In the genomic region with DNA sequence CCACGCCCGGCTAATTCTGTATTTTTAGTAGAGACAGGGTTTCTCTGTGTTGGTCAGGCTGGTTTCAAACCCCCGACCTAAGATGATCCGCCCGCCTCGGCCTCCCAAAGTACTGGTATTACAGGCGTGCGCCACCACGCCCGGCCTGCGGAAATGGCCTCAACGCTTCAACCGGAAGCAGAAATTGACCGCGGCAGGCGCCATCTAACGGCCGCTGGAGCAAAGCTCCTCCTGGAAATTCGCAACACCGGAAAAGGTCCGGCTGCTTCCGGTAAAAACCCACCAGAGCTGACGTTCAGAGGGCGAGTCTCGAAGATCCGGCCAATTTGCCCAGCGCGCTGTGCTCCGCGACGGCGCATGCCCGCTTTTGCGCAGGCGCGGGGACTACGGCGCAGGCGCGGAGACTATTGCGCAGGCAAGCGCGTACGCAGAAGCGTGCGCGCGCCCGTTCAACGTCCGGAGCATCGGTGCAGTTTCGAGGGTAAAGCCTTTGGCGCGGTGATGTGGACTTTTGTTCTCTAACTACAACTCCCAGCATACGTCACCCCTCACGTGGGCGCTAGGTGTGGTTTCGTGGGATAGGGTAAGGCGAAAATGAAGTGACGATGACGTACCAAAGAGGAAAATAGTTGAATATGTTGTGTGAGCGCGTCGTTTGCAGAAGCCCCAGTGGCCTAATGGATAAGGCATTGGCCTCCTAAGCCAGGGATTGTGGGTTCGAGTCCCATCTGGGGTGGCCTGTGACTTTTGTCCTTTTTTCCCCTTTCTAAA, we compare ENCODE assay signal across 1 cellular context.
TF ChIP-seq lines count a peak whose summit lies in the region.

No MANE protein-coding gene starts in this region.

TF ChIP-seq in K562, 482 proteins besides CTCF, POLR2A, EP300 and RAD21 (continued from another document and continues in another):
- no peak for TF ChIP-seq HEY1 (CRISPR knock-in tag; IDR thresholded peaks at IDR 0.05; ENCODE audit: borderline replicate concordance)
- TF ChIP-seq ZNF561 (CRISPR knock-in tag; conservative IDR thresholded peaks at IDR 0.05): no peak
- TF ChIP-seq, protein P1, sequence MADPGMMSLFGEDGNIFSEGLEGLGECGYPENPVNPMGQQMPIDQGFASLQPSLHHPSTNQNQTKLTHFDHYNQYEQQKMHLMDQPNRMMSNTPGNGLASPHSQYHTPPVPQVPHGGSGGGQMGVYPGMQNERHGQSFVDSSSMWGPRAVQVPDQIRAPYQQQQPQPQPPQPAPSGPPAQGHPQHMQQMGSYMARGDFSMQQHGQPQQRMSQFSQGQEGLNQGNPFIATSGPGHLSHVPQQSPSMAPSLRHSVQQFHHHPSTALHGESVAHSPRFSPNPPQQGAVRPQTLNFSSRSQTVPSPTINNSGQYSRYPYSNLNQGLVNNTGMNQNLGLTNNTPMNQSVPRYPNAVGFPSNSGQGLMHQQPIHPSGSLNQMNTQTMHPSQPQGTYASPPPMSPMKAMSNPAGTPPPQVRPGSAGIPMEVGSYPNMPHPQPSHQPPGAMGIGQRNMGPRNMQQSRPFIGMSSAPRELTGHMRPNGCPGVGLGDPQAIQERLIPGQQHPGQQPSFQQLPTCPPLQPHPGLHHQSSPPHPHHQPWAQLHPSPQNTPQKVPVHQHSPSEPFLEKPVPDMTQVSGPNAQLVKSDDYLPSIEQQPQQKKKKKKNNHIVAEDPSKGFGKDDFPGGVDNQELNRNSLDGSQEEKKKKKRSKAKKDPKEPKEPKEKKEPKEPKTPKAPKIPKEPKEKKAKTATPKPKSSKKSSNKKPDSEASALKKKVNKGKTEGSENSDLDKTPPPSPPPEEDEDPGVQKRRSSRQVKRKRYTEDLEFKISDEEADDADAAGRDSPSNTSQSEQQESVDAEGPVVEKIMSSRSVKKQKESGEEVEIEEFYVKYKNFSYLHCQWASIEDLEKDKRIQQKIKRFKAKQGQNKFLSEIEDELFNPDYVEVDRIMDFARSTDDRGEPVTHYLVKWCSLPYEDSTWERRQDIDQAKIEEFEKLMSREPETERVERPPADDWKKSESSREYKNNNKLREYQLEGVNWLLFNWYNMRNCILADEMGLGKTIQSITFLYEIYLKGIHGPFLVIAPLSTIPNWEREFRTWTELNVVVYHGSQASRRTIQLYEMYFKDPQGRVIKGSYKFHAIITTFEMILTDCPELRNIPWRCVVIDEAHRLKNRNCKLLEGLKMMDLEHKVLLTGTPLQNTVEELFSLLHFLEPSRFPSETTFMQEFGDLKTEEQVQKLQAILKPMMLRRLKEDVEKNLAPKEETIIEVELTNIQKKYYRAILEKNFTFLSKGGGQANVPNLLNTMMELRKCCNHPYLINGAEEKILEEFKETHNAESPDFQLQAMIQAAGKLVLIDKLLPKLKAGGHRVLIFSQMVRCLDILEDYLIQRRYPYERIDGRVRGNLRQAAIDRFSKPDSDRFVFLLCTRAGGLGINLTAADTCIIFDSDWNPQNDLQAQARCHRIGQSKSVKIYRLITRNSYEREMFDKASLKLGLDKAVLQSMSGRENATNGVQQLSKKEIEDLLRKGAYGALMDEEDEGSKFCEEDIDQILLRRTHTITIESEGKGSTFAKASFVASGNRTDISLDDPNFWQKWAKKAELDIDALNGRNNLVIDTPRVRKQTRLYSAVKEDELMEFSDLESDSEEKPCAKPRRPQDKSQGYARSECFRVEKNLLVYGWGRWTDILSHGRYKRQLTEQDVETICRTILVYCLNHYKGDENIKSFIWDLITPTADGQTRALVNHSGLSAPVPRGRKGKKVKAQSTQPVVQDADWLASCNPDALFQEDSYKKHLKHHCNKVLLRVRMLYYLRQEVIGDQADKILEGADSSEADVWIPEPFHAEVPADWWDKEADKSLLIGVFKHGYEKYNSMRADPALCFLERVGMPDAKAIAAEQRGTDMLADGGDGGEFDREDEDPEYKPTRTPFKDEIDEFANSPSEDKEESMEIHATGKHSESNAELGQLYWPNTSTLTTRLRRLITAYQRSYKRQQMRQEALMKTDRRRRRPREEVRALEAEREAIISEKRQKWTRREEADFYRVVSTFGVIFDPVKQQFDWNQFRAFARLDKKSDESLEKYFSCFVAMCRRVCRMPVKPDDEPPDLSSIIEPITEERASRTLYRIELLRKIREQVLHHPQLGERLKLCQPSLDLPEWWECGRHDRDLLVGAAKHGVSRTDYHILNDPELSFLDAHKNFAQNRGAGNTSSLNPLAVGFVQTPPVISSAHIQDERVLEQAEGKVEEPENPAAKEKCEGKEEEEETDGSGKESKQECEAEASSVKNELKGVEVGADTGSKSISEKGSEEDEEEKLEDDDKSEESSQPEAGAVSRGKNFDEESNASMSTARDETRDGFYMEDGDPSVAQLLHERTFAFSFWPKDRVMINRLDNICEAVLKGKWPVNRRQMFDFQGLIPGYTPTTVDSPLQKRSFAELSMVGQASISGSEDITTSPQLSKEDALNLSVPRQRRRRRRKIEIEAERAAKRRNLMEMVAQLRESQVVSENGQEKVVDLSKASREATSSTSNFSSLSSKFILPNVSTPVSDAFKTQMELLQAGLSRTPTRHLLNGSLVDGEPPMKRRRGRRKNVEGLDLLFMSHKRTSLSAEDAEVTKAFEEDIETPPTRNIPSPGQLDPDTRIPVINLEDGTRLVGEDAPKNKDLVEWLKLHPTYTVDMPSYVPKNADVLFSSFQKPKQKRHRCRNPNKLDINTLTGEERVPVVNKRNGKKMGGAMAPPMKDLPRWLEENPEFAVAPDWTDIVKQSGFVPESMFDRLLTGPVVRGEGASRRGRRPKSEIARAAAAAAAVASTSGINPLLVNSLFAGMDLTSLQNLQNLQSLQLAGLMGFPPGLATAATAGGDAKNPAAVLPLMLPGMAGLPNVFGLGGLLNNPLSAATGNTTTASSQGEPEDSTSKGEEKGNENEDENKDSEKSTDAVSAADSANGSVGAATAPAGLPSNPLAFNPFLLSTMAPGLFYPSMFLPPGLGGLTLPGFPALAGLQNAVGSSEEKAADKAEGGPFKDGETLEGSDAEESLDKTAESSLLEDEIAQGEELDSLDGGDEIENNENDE (IDR thresholded peaks at IDR 0.05; ENCODE audit: low read depth, low read length): peak; percentile 40
- TF ChIP-seq SAP30 (IDR thresholded peaks at IDR 0.05; ENCODE audit: borderline replicate concordance, insufficient read depth, low read depth, low read length, poor library complexity, severe bottlenecking): no peak
- peak; percentile 100 for TF ChIP-seq RBBP5 (IDR thresholded peaks at IDR 0.05; ENCODE audit: borderline replicate concordance, insufficient read depth, low read length, poor library complexity, severe bottlenecking)
- peak; percentile 95 for TF ChIP-seq ATF2 (CRISPR knock-in tag; IDR thresholded peaks at IDR 0.05)
- peak; percentile 97 for TF ChIP-seq CREM (IDR thresholded peaks at IDR 0.05; ENCODE audit: low read depth)
- peak; percentile 97 for TF ChIP-seq POLR2AphosphoS2 (IDR thresholded peaks at IDR 0.05; ENCODE audit: low read length)
- no peak for TF ChIP-seq RFX7 (CRISPR knock-in tag; IDR thresholded peaks at IDR 0.05)
- no peak for TF ChIP-seq ZKSCAN3 (CRISPR knock-in tag; IDR thresholded peaks at IDR 0.05)
- peak; percentile 99 for TF ChIP-seq CEBPB (tag; IDR thresholded peaks at IDR 0.05)
- TF ChIP-seq RBM39 (optimal IDR thresholded peaks at IDR 0.05; ENCODE audit: low read depth, low read length): peak; percentile 97
- 0 out of 2 replicates have a peak, but pooled peaks have one; percentile 19 for TF ChIP-seq ZSCAN32 (CRISPR knock-in tag; IDR thresholded peaks at IDR 0.05)
- TF ChIP-seq ZNF592 (IDR thresholded peaks at IDR 0.05): peak; percentile 92
- TF ChIP-seq, protein P2, sequence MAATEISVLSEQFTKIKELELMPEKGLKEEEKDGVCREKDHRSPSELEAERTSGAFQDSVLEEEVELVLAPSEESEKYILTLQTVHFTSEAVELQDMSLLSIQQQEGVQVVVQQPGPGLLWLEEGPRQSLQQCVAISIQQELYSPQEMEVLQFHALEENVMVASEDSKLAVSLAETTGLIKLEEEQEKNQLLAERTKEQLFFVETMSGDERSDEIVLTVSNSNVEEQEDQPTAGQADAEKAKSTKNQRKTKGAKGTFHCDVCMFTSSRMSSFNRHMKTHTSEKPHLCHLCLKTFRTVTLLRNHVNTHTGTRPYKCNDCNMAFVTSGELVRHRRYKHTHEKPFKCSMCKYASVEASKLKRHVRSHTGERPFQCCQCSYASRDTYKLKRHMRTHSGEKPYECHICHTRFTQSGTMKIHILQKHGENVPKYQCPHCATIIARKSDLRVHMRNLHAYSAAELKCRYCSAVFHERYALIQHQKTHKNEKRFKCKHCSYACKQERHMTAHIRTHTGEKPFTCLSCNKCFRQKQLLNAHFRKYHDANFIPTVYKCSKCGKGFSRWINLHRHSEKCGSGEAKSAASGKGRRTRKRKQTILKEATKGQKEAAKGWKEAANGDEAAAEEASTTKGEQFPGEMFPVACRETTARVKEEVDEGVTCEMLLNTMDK (IDR thresholded peaks at IDR 0.05; ENCODE audit: borderline replicate concordance, insufficient read depth, low read depth, low read length, poor library complexity, severe bottlenecking): peak; percentile 99
- peak; percentile 100 for TF ChIP-seq ZBTB2 (IDR thresholded peaks at IDR 0.05)
- peak; percentile 74 to 93 for TF ChIP-seq CBX3 (IDR thresholded peaks at IDR 0.05; ENCODE audit: borderline replicate concordance in 1 of 2, low read length in 2 of 2)
- no peak for TF ChIP-seq CHCHD3 (CRISPR knock-in tag; IDR thresholded peaks at IDR 0.05)
- TF ChIP-seq ZKSCAN1 (IDR thresholded peaks at IDR 0.05; ENCODE audit: low read depth, low read length): peak; percentile 71
- TF ChIP-seq ELF2 (CRISPR knock-in tag; IDR thresholded peaks at IDR 0.05): peak; percentile 92
- TF ChIP-seq, protein P3, sequence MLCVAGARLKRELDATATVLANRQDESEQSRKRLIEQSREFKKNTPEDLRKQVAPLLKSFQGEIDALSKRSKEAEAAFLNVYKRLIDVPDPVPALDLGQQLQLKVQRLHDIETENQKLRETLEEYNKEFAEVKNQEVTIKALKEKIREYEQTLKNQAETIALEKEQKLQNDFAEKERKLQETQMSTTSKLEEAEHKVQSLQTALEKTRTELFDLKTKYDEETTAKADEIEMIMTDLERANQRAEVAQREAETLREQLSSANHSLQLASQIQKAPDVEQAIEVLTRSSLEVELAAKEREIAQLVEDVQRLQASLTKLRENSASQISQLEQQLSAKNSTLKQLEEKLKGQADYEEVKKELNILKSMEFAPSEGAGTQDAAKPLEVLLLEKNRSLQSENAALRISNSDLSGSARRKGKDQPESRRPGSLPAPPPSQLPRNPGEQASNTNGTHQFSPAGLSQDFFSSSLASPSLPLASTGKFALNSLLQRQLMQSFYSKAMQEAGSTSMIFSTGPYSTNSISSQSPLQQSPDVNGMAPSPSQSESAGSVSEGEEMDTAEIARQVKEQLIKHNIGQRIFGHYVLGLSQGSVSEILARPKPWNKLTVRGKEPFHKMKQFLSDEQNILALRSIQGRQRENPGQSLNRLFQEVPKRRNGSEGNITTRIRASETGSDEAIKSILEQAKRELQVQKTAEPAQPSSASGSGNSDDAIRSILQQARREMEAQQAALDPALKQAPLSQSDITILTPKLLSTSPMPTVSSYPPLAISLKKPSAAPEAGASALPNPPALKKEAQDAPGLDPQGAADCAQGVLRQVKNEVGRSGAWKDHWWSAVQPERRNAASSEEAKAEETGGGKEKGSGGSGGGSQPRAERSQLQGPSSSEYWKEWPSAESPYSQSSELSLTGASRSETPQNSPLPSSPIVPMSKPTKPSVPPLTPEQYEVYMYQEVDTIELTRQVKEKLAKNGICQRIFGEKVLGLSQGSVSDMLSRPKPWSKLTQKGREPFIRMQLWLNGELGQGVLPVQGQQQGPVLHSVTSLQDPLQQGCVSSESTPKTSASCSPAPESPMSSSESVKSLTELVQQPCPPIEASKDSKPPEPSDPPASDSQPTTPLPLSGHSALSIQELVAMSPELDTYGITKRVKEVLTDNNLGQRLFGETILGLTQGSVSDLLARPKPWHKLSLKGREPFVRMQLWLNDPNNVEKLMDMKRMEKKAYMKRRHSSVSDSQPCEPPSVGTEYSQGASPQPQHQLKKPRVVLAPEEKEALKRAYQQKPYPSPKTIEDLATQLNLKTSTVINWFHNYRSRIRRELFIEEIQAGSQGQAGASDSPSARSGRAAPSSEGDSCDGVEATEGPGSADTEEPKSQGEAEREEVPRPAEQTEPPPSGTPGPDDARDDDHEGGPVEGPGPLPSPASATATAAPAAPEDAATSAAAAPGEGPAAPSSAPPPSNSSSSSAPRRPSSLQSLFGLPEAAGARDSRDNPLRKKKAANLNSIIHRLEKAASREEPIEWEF (CRISPR knock-in tag; IDR thresholded peaks at IDR 0.05): 0 out of 2 replicates have a peak, but pooled peaks have one; percentile 2
